Comparison of ENCODE assay signal across 8 cellular contexts in the genomic region with DNA sequence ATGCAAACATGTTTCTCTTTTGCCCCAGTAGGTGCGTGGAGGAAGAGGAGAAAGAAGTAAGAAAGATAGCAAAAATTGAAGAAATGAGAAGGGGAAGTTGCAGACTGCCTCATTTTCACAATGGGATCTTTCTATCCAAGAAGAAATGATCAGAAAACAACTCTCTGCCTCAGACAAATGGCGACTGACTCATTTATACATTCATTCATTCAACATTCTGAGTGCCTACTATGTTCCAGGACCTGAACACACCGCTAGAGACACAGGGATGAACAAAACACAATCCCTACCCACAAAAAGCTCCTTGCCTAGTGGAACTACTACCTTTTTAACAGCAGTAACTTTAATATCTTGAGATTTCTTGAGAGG. TPM values are rescaled to one million over a fixed set of nuclear protein-coding genes. Genes with fewer than 3 reads are reported as not detected.
A peak's percentile ranks its signal among the peaks of the same experiment; 100 is the strongest.
DNase-seq lines count a peak whose midpoint lies in the region; ATAC-seq and TF ChIP-seq lines count a peak whose summit lies in the region.

No MANE protein-coding gene starts in this region.

- H3K27me3 ChIP-seq in AG04450 (ENCODE audit: control insufficient read depth, insufficient read depth, low read length) = no peaks in the 10 kb centered on the region
- no peaks in the 10 kb centered on the region for H3K27me3 ChIP-seq in HL-60 (ENCODE audit: insufficient read depth, poor library complexity, severe bottlenecking)
- no peaks in the 10 kb centered on the region for H3K27me3 ChIP-seq in adrenal gland
- no peaks in the 10 kb centered on the region for H3K27me3 ChIP-seq in tibial artery

- no peaks in the 10 kb centered on the region for H3K9me3 ChIP-seq in AG04450 (ENCODE audit: control insufficient read depth, insufficient read depth, low read length)
- no peaks in the 10 kb centered on the region for H3K9me3 ChIP-seq in adrenal gland (replicated peaks in 1 of 3)
- H3K9me3 ChIP-seq in tibial artery = no peaks in the 10 kb centered on the region

- no peak for DNase-seq in AG04450 (ENCODE audit: low read depth, low spot score)
- DNase-seq in HL-60 (ENCODE audit: low read depth in 1 of 2, low spot score in 1 of 2) = no peak
- no peak for DNase-seq in adrenal gland
- no peak for DNase-seq in left lobe of liver (ENCODE audit: low spot score)
- no peak for DNase-seq in tibial artery
- DNase-seq in cerebellar cortex (ENCODE audit: low spot score) = no peak
- no peak for DNase-seq in T-helper 9 cell

- H3K4me3 ChIP-seq in AG04450 (ENCODE audit: low read depth, low read length) (peak overlapping the region; percentile 87), HL-60 (replicated peaks; ENCODE audit: insufficient read depth, low read length) (peak overlapping the region; percentile 82), adrenal gland (peak overlapping the region; percentile 15 to 89 (median 75)), tibial artery (peak overlapping the region; percentile 81 to 91)

- POLR2A ChIA-PET in AG04450 (lab: Yijun Ruan, JAX) = interaction anchor here (0.5 to 3.4 kb wide), 5 partner anchors 9 to 1244 kb away, joined by 3 to 40 read pairs (median 4); partner anchors contain the start of genes LDHA and RPS13

- 0 to 3% (median 1%) methylated on average over 3 of the region's 3 CpGs for WGBS in adrenal gland, 4 donors

- TF ChIP-seq POLR2A in adrenal gland (IDR thresholded peaks at IDR 0.05) = no peak

- TF ChIP-seq CTCF in AG04450 (IDR thresholded peaks at IDR 0.05; ENCODE audit: low read depth, low read length) (no peak), HL-60 (IDR thresholded peaks at IDR 0.05; ENCODE audit: insufficient read depth, low read length) (no peak), adrenal gland (IDR thresholded peaks at IDR 0.05) (no peak), tibial artery (IDR thresholded peaks at IDR 0.05) (no peak)

- CTCF ChIA-PET in AG04450 (lab: Charles Lee) = interaction anchor here (0.6 to 1.7 kb wide), 3 partner anchors 9 to 291 kb away, joined by 3 to 10 read pairs (median 3); no protein-coding TSS in a partner anchor

- H3K36me3 ChIP-seq in adrenal gland (replicated peaks in 1 of 2) (peaks cover 0 to 3% of the 10 kb centered on the region in 2 donors), tibial artery (peaks cover 0 to 12% (median 6%) of the 10 kb centered on the region in 3 donors)

- intact Hi-C loops in adrenal gland (cut with DNase I) (loop anchor here in 1 of 2 donors (10.0 kb wide), 2 partner anchors 73 to 203 kb away; partner anchors contain the start of genes LDHA and TSG101), tibial artery (cut with DNase I; ENCODE audit: low total_unique reads) (loop anchor here (5.0 kb wide), 1 partner anchor 76 kb away; no protein-coding TSS in a partner anchor)

- H3K27ac ChIP-seq in AG04450 (ENCODE audit: low read depth, low read length) (peak overlapping the region; percentile 93), HL-60 (replicated peaks) (peak overlapping the region; percentile 99), adrenal gland (peak overlapping the region; percentile 91 to 99 (median 97)), tibial artery (peak overlapping the region; percentile 94 to 97)

- H3K4me1 ChIP-seq in adrenal gland (replicated peaks in 1 of 2) (peaks cover 30 to 53% of the 10 kb centered on the region in 2 donors), tibial artery (peaks cover 0 to 61% (median 40%) of the 10 kb centered on the region in 4 donors)

- peak; percentile 11 for ATAC-seq in GM19023 (IDR thresholded peaks at IDR 0.05; ENCODE audit: unreplicated experiment)
- ATAC-seq in left lobe of liver = peak; percentile 3

RNA-seq across cellular contexts. Expression of gene HPS5, which starts 0.3 kb away (rescaled TPM):
- polyA plus RNA-seq in AG04450 (2011; rRNA removed) (12.5 and 14.9 TPM in 2 replicates), adrenal gland (10 to 100 TPM; 10.5 to 20.2 (median 11.3) TPM)
- polyA minus RNA-seq in AG04450 (2011; rRNA and poly(A)+ RNA removed) = 11.2 and 16.5 TPM in 2 replicates
- total RNA-seq in adrenal gland (10 to 100 TPM; 12.1 to 49.3 (median 23.2) TPM), left lobe of liver (37.4 TPM)

RNA-seq across cellular contexts. Expression of gene GTF2H1, which starts 0.8 kb away (rescaled TPM):
- polyA plus RNA-seq in AG04450 (2011; rRNA removed) (40.0 and 53.2 TPM in 2 replicates), adrenal gland (10 to 100 TPM; 18.0 to 49.8 (median 24.7) TPM)
- 25.2 and 37.8 TPM in 2 replicates for polyA minus RNA-seq in AG04450 (2011; rRNA and poly(A)+ RNA removed)
- total RNA-seq in adrenal gland (10 to 100 TPM; 34.5 to 86.4 (median 44.4) TPM), left lobe of liver (11.3 TPM)

RNA-seq across cellular contexts. Expression of gene SAA1, which starts 55.5 kb away (rescaled TPM):
- polyA plus RNA-seq in AG04450 (2011; rRNA removed) = not detected in 2 replicates
- polyA minus RNA-seq in AG04450 (2011; rRNA and poly(A)+ RNA removed) = not detected in 2 replicates
- 10 to 100 TPM in 5 of 8 donors, 1 to 10 TPM in 3; 1.8 to 38.1 (median 15.2) TPM for total RNA-seq in adrenal gland
- 1,000 to 10,000 TPM in 1 of 3 donors, 10 to 100 TPM in 2; 20.0 to 1,277 (median 91.0) TPM for polyA plus RNA-seq in adrenal gland
- 34,062 TPM for total RNA-seq in left lobe of liver

Comparison
In these comparisons a context has a peak if more than half of its experiments do, and no peak if none do; other contexts are left out.
1. RNA of gene SAA1, which starts 55.5 kb away (total RNA-seq): 34,062 TPM in left lobe of liver (single experiment); 1.8 to 38.1 TPM in adrenal gland; every median in the first group is over 100 times any median in the second.
2. Peak in every context shown above with its lines, with median percentiles within 50 percentile points of each other: H3K27ac ChIP-seq and H3K4me3 ChIP-seq.